ENCODE assay signal across 14 cellular contexts in genomic region chr19:50371914-50372475, GRCh38. TPM values are rescaled to one million over a fixed set of nuclear protein-coding genes. Genes with fewer than 3 reads are reported as not detected.
"Had no signal": no experiment of that assay in that cellular context is flagged by ENCODE, and none has a peak within 500 bp of the region (broad histone marks: within the 10 kb centered on the region; RNA-seq: fewer than 3 reads in every experiment).

No MANE protein-coding gene starts in this region.

- H3K27ac ChIP-seq: right atrium auricular region, skin epidermis had no signal

- H3K4me3 ChIP-seq: right atrium auricular region, skin epidermis had no signal

- H3K36me3 ChIP-seq: right atrium auricular region had no signal

- H3K9me3 ChIP-seq: right atrium auricular region had no signal

- ATAC-seq: activated T-helper 17 cell treated with anti-CD3 and anti-CD28 coated beads, Interleukin-2, amount 50 U/mL, for 72 hours; naive thymus-derived CD8-positive, alpha-beta T cell had no signal

- H3K27me3 ChIP-seq: right atrium auricular region had no signal

- DNase-seq: activated CD4-positive, alpha-beta T cell treated with anti-CD3 and anti-CD28 coated beads, Interleukin-2, amount 50 U/mL, for 1 hour; activated CD4-positive, CD25-positive, alpha-beta regulatory T cell; activated naive CD4-positive, alpha-beta T cell treated with anti-CD3 and anti-CD28 coated beads for 36 hours; activated T-cell treated with anti-CD3 and anti-CD28 coated beads for 4 hours; hippocampal formation; naive thymus-derived CD8-positive, alpha-beta T cell had no signal

RNA-seq across cellular contexts. Expression of gene NAPSA, which starts 6.6 kb away (rescaled TPM):
- total RNA-seq: astrocyte, endothelial cell of umbilical vein, mononuclear cell had no signal

RNA-seq across cellular contexts. Expression of gene KCNC3, which starts 42.8 kb away (rescaled TPM):
- total RNA-seq: astrocyte had no signal

RNA-seq across cellular contexts. Expression of gene SPIB, which starts 46.7 kb away (rescaled TPM):
- total RNA-seq: endothelial cell of umbilical vein, glomerular endothelial cell, lung microvascular endothelial cell, right atrium auricular region had no signal
